24 cellular contexts compared by ENCODE assay signal in the genomic region with DNA sequence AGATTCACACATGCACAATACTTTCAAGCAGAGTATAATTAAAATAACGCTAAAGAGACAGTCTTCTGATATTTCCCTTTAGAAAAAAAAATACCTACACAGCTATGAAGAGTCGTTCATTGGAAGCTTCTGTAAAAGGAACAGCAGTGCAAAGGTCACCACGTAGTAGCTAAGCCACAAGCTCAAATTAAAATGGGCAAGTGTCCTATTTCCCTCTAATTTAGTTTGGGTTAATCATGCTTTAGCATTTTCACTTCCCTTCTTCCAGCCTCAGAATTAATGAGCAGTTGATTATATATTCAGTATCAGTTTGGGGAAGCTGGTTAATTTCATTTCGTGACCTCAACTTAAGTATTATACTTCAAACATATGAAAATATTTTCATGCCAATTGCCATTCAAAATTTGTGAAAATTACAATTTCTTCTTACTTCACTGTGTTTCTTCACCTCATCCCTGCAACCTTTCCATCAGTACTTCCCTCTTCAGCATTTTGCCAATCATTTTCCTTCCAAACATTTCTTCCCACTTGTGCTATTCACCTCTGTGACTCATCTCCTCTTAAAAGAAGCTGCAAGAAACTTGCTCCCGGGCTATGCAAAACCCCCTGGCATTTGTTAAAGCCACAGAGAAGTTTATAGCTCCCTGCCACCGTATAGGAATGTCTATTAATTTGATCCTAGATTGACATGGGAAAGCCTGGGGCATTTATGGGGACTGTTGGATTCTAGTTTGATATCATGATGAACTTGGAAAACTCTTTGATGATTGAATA.
DNase-seq lines count a peak whose midpoint lies in the region; ATAC-seq and TF ChIP-seq lines count a peak whose summit lies in the region.
"Had no signal": no experiment of that assay in that cellular context is flagged by ENCODE, and none has a peak within 500 bp of the region (broad histone marks: within the 10 kb centered on the region; RNA-seq: fewer than 3 reads in every experiment).

No MANE protein-coding gene starts in this region.

- no peaks in the 10 kb centered on the region for H3K27me3 ChIP-seq in mammary epithelial cell (ENCODE audit: insufficient read depth, low read length)
- H3K27me3 ChIP-seq in breast epithelium, result no peaks in the 10 kb centered on the region
- no peaks in the 10 kb centered on the region for H3K27me3 ChIP-seq in foreskin keratinocyte
- H3K27me3 ChIP-seq: BLaER1 treated with 17β-estradiol and CSF1 and Interleukin-3, amounts not matched to agents 10 nM and 100 nM; SJCRH30 had no signal

- H3K9me3 ChIP-seq in mammary epithelial cell (replicated peaks; ENCODE audit: insufficient read depth, low read length) (no peaks in the 10 kb centered on the region), breast epithelium (no peaks in the 10 kb centered on the region)
- H3K9me3 ChIP-seq: BLaER1 treated with 17β-estradiol and CSF1 and Interleukin-3, amounts not matched to agents 10 nM and 100 nM; SJCRH30 had no signal

- no peak overlapping the region for H3K27ac ChIP-seq in mammary epithelial cell (ENCODE audit: insufficient read depth, low read depth, low read length)
- no peak overlapping the region for H3K27ac ChIP-seq in breast epithelium
- H3K27ac ChIP-seq in RWPE1, result no peak overlapping the region
- no peak overlapping the region for H3K27ac ChIP-seq in foreskin keratinocyte
- H3K27ac ChIP-seq: BLaER1 treated with 17β-estradiol and CSF1 and Interleukin-3, amounts not matched to agents 10 nM and 100 nM; HL-60; parathyroid adenoma; SJCRH30; skin epidermis had no signal

- DNase-seq in mammary epithelial cell, result peak; percentile 45
- DNase-seq in breast epithelium (ENCODE audit: low spot score in 2 of 2), result no peak
- DNase-seq in RWPE1 (ENCODE audit: low spot score), result peak; percentile 21
- peak; percentile 8 to 48 for DNase-seq in foreskin keratinocyte
- DNase-seq in mesenteric fat pad (ENCODE audit: low spot score), result no peak
- no peak for DNase-seq in omental fat pad (ENCODE audit: low spot score)
- DNase-seq: activated gamma-delta T cell treated with Interleukin-2 at 50 U/mL for 16 hours; amygdala; cerebellar nuclear complex; effector CD8-positive, alpha-beta T cell; GF-D8; naive thymus-derived CD8-positive, alpha-beta T cell; NCI-H1092 treated with DMSO at 0.1 percent for 48 hours; NCI-H526 treated with DMSO at 0.1 percent for 48 hours; stimulated activated CD4-positive, alpha-beta T cell treated with anti-CD3 and anti-CD28 coated beads, Interleukin-2, amount 100 ng/mL, for 48 hours; stimulated activated naive CD8-positive, alpha-beta T cell treated with anti-CD3 and anti-CD28 coated beads, Interleukin-15, amount 100 ng/mL, for 72 hours; trophoblast cell had no signal

- no peak overlapping the region for H3K4me3 ChIP-seq in mammary epithelial cell (replicated peaks in 1 of 3; ENCODE audit: insufficient read depth in 1 of 3, low read depth in 2 of 3, low read length in 3 of 3)
- H3K4me3 ChIP-seq in breast epithelium, result no peak overlapping the region
- H3K4me3 ChIP-seq: BLaER1 treated with 17β-estradiol and CSF1 and Interleukin-3, amounts not matched to agents 10 nM and 100 nM; SJCRH30; skin epidermis had no signal

- BruUV-seq in mammary epithelial cell (replicated peaks; lab: Mats Ljungman, UMichigan), result no TSS peak

- H3K4me1 ChIP-seq in mammary epithelial cell (ENCODE audit: insufficient read depth, low read length), result no peaks in the 10 kb centered on the region
- H3K4me1 ChIP-seq in breast epithelium, result no peaks in the 10 kb centered on the region
- no peaks in the 10 kb centered on the region for H3K4me1 ChIP-seq in foreskin keratinocyte
- H3K4me1 ChIP-seq: parathyroid adenoma, SJCRH30 had no signal

- no peaks in the 10 kb centered on the region for H4K20me1 ChIP-seq in mammary epithelial cell (ENCODE audit: insufficient read depth, low read length)
- H4K20me1 ChIP-seq: BLaER1 treated with 17β-estradiol and CSF1 and Interleukin-3, amounts not matched to agents 10 nM and 100 nM had no signal

- no peaks in the 10 kb centered on the region for H3K36me3 ChIP-seq in mammary epithelial cell (ENCODE audit: insufficient read depth, low read length)
- no peaks in the 10 kb centered on the region for H3K36me3 ChIP-seq in breast epithelium
- H3K36me3 ChIP-seq: BLaER1 treated with 17β-estradiol and CSF1 and Interleukin-3, amounts not matched to agents 10 nM and 100 nM; SJCRH30 had no signal

- intact Hi-C loops in mammary epithelial cell (cut with micrococcal nuclease) (no loop called here), breast epithelium (cut with DNase I; ENCODE audit: low total_unique reads) (no loop called here)

- in situ Hi-C loops in mammary epithelial cell (cut with MboI; ENCODE audit: low sequenced_read_pairs in 2 of 2), result no loop called here

- POLR2A ChIA-PET in RWPE1 (lab: Yijun Ruan, JAX; ENCODE audit: low non-redundant PET), result no interaction called here

- H3K4me2 ChIP-seq in mammary epithelial cell (ENCODE audit: insufficient read depth, low read depth, low read length), result no peak overlapping the region

- CTCF ChIA-PET in mammary epithelial cell (lab: Charles Lee; ENCODE audit: low non-redundant PET) (no interaction called here), RWPE1 (lab: Yijun Ruan, JAX) (interaction anchor here (0.6 kb wide), 1 partner anchor 465 kb away, joined by 3 read pairs; no protein-coding TSS in a partner anchor)

- H3K9ac ChIP-seq in mammary epithelial cell (ENCODE audit: insufficient read depth, low read length), result no peak overlapping the region
- H3K9ac ChIP-seq: BLaER1 treated with 17β-estradiol and CSF1 and Interleukin-3, amounts not matched to agents 10 nM and 100 nM; parathyroid adenoma had no signal

- no peak overlapping the region for H2AFZ ChIP-seq in mammary epithelial cell (ENCODE audit: low read depth, low read length)
- H2AFZ ChIP-seq: parathyroid adenoma had no signal

- dilution Hi-C loops in mammary epithelial cell (cut with HindIII; ENCODE audit: low sequenced_read_pairs), result no loop called here

- WGBS in mammary epithelial cell (ENCODE audit: low coverage, missing lambda C conversion rate), result 46% methylated on average over 6 of the region's 6 CpGs

- H3K79me2 ChIP-seq in mammary epithelial cell (ENCODE audit: insufficient read depth, low read length), result no peaks in the 10 kb centered on the region
- H3K79me2 ChIP-seq: parathyroid adenoma had no signal

- no peak for TF ChIP-seq POLR2A in breast epithelium (IDR thresholded peaks at IDR 0.05)

- no peak for ATAC-seq in foreskin keratinocyte
- no peak for ATAC-seq in omental fat pad (ENCODE audit: low FRiP score)
- no peak for ATAC-seq in HG02981 (IDR thresholded peaks at IDR 0.05; ENCODE audit: unreplicated experiment)
- no peak for ATAC-seq in HG03095 (IDR thresholded peaks at IDR 0.05; ENCODE audit: unreplicated experiment)
- ATAC-seq: naive thymus-derived CD8-positive, alpha-beta T cell; stimulated activated naive CD8-positive, alpha-beta T cell treated with anti-CD3 and anti-CD28 coated beads, Interleukin-15, amount 100 ng/mL, for 72 hours had no signal

- TF ChIP-seq CTCF in mammary epithelial cell (conservative IDR thresholded peaks at IDR 0.05 in 1 of 2, IDR thresholded peaks at IDR 0.05 in 1 of 2; ENCODE audit: extremely low read depth in 1 of 2, insufficient read depth in 1 of 2, low read depth in 1 of 2, low read length in 2 of 2) (no peak), breast epithelium (IDR thresholded peaks at IDR 0.05) (no peak), RWPE1 (conservative IDR thresholded peaks at IDR 0.05; ENCODE audit: low read depth) (no peak), foreskin keratinocyte (conservative IDR thresholded peaks at IDR 0.05) (no peak), omental fat pad (IDR thresholded peaks at IDR 0.05) (no peak)

Comparison
In these comparisons a context has a peak if more than half of its experiments do, and no peak if none do; other contexts are left out.
1. DNase-seq: peak in mammary epithelial cell (single experiment), RWPE1 (single experiment) and foreskin keratinocyte (2 of 2); none in breast epithelium (0 of 2), mesenteric fat pad (single experiment) and omental fat pad (single experiment).